Comparison of ENCODE assay signal across 8 cellular contexts in the genomic region with DNA sequence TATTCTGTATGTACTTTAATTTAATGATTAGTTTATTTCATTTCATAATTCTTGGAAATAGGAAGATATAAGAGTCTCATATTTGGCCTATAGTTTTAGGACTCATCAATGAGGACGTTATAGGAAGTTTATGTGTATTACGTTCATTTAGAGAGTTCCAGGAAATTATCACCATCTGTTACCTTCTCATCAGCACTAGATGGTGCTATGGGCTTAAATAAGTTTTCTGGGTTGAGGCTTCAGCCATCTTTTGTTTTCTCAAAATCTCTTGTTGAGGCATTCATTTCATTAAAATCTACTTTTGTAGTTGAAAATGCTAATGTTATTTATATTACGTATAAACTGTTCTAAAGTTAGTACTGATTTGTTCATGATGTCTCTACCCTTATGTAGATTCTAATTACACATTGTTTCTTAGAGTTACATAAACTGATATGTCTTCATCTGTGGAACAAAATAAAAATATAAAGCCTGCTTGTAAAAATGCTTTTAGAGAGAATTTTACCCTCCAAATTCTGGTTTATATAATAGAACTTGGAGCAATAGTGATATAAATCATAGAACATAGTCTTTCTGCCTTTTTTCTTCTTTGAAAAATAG.
DNase-seq lines count a peak whose midpoint lies in the region; ATAC-seq and TF ChIP-seq lines count a peak whose summit lies in the region.

No MANE protein-coding gene starts in this region.

- no peaks in the 10 kb centered on the region for H3K36me3 ChIP-seq in liver (ENCODE audit: control insufficient read depth in 4 of 4, insufficient read depth in 3 of 4, low read depth in 1 of 4, low read length in 3 of 4)

- peak; percentile 64 for TF ChIP-seq CTCF in liver (IDR thresholded peaks at IDR 0.05; ENCODE audit: low read depth, low read length, missing input control)

- no peaks in the 10 kb centered on the region for H3K4me1 ChIP-seq in liver (ENCODE audit: control insufficient read depth in 4 of 4, insufficient read depth in 4 of 4, low read length in 3 of 4)

- in situ Hi-C loops in T47D (cut with HindIII; ENCODE audit: low pct_unique_long_range_greater_than_20kb, low sequenced_read_pairs): no loop called here

- DNase-seq in activated CD4-positive, CD25-positive, alpha-beta regulatory T cell (lab: John Stamatoyannopoulos, UW): no peak
- peak; percentile 36 for DNase-seq in HS-5 (ENCODE audit: low read depth)
- peak; percentile 85 for DNase-seq in NCI-H748 treated with DMSO at 0.1 percent for 48 hours (lab: John Stamatoyannopoulos, UW)
- DNase-seq in T47D (ENCODE audit: low read depth in 1 of 2, low spot score in 1 of 2): peak; percentile 42 to 81
- DNase-seq in stimulated activated CD4-positive, alpha-beta T cell treated with anti-CD3 and anti-CD28 coated beads, Interleukin-1b, Interleukin-23, amount 100 ng/mL, for 48 hours: no peak

- peak overlapping the region in 1 of 2 donors; percentile 22 for H3K9ac ChIP-seq in liver (ENCODE audit: low read depth in 1 of 2, low read length in 2 of 2)

- TF ChIP-seq RAD21 in liver (IDR thresholded peaks at IDR 0.05): peak; percentile 88

- no peaks in the 10 kb centered on the region for H3K9me3 ChIP-seq in liver (ENCODE audit: control insufficient read depth in 4 of 4, low read length in 3 of 4)

- WGBS in liver: 2% methylated on average over 3 of the region's 3 CpGs

- H3K4me3 ChIP-seq in liver (ENCODE audit: low read depth in 1 of 3, low read length in 3 of 3): no peak overlapping the region

- ATAC-seq in activated CD4-positive, CD25-positive, alpha-beta regulatory T cell treated with anti-CD3 and anti-CD28 coated beads, Interleukin-2, amount 50 U/mL, for 24 hours: peak; percentile 53 to 64
- peak; percentile 96 for ATAC-seq in GM21576 (IDR thresholded peaks at IDR 0.05; ENCODE audit: unreplicated experiment)

- no peak overlapping the region for H3K27ac ChIP-seq in liver (ENCODE audit: low read depth in 1 of 2, low read length in 2 of 2)

- H3K27me3 ChIP-seq in liver (ENCODE audit: control insufficient read depth in 4 of 4, insufficient read depth in 4 of 4, low read length in 3 of 4): no peaks in the 10 kb centered on the region

TF ChIP-seq in liver, 16 proteins besides CTCF, POLR2A, EP300 and RAD21:
- no peak for TF ChIP-seq SP1 (IDR thresholded peaks at IDR 0.05)
- no peak for TF ChIP-seq TAF1 (conservative IDR thresholded peaks at IDR 0.05)
- TF ChIP-seq YY1 (IDR thresholded peaks at IDR 0.05): peak; percentile 62
TF ChIP-seq in liver: peak in this region for 1.

Comparison
In these comparisons a context has a peak if more than half of its experiments do, and no peak if none do; other contexts are left out.
1. DNase-seq: peak in HS-5 (single experiment), NCI-H748 treated with DMSO at 0.1 percent for 48 hours (single experiment) and T47D (2 of 2); none in activated CD4-positive, CD25-positive, alpha-beta regulatory T cell (0 of 4) and stimulated activated CD4-positive, alpha-beta T cell treated with anti-CD3 and anti-CD28 coated beads, Interleukin-1b, Interleukin-23, amount 100 ng/mL, for 48 hours (single experiment).